2 cellular contexts compared by ENCODE assay signal in genomic region chrX:37462346-37462745, GRCh38.
TF ChIP-seq lines count a peak whose summit lies in the region.

No MANE protein-coding gene starts in this region.

TF ChIP-seq in GM23338, 12 proteins besides CTCF, POLR2A, EP300 and RAD21:
- TF ChIP-seq ZNF462 (CRISPR knock-in tag; IDR thresholded peaks at IDR 0.05) (no peak), CREB1 (CRISPR knock-in tag; IDR thresholded peaks at IDR 0.05; ENCODE audit: low read depth) (no peak), EZH2 (IDR thresholded peaks at IDR 0.05; ENCODE audit: low read depth, unreplicated experiment) (no peak), ZNF331 (CRISPR knock-in tag; IDR thresholded peaks at IDR 0.05; ENCODE audit: low read depth) (no peak), JUNB (IDR thresholded peaks at IDR 0.05; ENCODE audit: unreplicated experiment) (no peak), POLR2AphosphoS5 (IDR thresholded peaks at IDR 0.05; ENCODE audit: low read depth) (no peak), NANOG (IDR thresholded peaks at IDR 0.05; ENCODE audit: borderline replicate concordance) (no peak), ETS1 (IDR thresholded peaks at IDR 0.05) (no peak), REST (IDR thresholded peaks at IDR 0.05; ENCODE audit: unreplicated experiment) (no peak), STAT1 (IDR thresholded peaks at IDR 0.05; ENCODE audit: unreplicated experiment) (no peak), EZH2phosphoT487 (IDR thresholded peaks at IDR 0.05; ENCODE audit: unreplicated experiment) (no peak), ZNF114 (CRISPR knock-in tag; IDR thresholded peaks at IDR 0.05) (no peak)

TF ChIP-seq in WTC11, 78 proteins besides CTCF, POLR2A, EP300 and RAD21:
- no peak for TF ChIP-seq KAT7 (CRISPR knock-in tag; IDR thresholded peaks at IDR 0.05; ENCODE audit: borderline replicate concordance)
- TF ChIP-seq EMX1 (CRISPR knock-in tag; IDR thresholded peaks at IDR 0.05): no peak
- TF ChIP-seq ZNF219 (CRISPR knock-in tag; IDR thresholded peaks at IDR 0.05; ENCODE audit: borderline replicate concordance): no peak
- TF ChIP-seq IRF1 (CRISPR knock-in tag; IDR thresholded peaks at IDR 0.05): no peak
- no peak for TF ChIP-seq ATF1 (CRISPR knock-in tag; IDR thresholded peaks at IDR 0.05)
- TF ChIP-seq ZSCAN18 (CRISPR knock-in tag; IDR thresholded peaks at IDR 0.05): no peak
- no peak for TF ChIP-seq ATF3 (CRISPR knock-in tag; conservative IDR thresholded peaks at IDR 0.05)
- no peak for TF ChIP-seq USF2 (CRISPR knock-in tag; IDR thresholded peaks at IDR 0.05)
- no peak for TF ChIP-seq ETV6 (CRISPR knock-in tag; IDR thresholded peaks at IDR 0.05)
- TF ChIP-seq ELF4 (CRISPR knock-in tag; IDR thresholded peaks at IDR 0.05; ENCODE audit: low read depth): no peak
- no peak for TF ChIP-seq MAX (CRISPR knock-in tag; IDR thresholded peaks at IDR 0.05)
- TF ChIP-seq ZNF512 (CRISPR knock-in tag; IDR thresholded peaks at IDR 0.05; ENCODE audit: borderline replicate concordance): no peak
- no peak for TF ChIP-seq STAT6 (CRISPR knock-in tag; conservative IDR thresholded peaks at IDR 0.05; ENCODE audit: low read depth)
